ENCODE assay signal across 2 cellular contexts in the genomic region with DNA sequence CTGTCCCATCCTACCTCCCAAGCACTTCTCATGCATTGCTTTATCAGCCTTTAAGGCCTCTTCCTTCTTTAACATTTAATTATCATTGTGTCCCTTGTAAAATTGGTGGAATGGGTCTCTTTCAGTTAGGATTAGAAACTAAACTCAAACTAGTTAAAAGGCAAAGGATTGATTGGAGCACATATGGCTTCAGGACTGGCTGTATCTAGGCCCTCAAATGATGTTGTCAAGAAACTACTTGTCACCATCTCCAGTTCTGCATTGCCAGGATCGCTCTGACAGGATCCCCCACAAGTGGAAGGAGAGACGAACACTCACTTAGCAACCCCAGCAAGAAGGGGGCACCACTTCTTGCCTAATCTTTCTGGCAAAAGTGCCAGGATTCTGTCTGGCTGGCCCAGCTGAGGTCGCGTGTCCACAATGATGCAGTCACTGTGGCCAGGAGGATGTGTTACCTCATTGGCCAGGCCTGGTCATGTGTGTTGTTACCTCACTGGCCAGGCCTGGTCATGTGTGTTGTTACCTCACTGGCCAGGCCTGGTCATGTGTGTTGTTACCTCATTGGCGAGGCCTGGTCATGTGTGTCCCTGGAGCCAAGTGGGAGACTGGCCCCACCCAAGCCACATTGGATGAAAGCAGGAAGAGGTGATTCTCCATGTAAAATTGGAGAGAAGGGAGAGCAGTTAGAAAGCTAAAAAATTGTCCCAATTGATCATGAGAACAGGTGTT.
TF ChIP-seq lines count a peak whose summit lies in the region.

No MANE protein-coding gene starts in this region.

TF ChIP-seq in Ishikawa, 13 proteins besides CTCF, POLR2A, EP300 and RAD21:
- TF ChIP-seq, protein P1, sequence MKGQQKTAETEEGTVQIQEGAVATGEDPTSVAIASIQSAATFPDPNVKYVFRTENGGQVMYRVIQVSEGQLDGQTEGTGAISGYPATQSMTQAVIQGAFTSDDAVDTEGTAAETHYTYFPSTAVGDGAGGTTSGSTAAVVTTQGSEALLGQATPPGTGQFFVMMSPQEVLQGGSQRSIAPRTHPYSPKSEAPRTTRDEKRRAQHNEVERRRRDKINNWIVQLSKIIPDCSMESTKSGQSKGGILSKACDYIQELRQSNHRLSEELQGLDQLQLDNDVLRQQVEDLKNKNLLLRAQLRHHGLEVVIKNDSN (IDR thresholded peaks at IDR 0.05), result peak; percentile 44; the same call in 1 of the 2 replicates
- no peak for TF ChIP-seq EGR1 (IDR thresholded peaks at IDR 0.05)

TF ChIP-seq in H1, 55 proteins besides CTCF, POLR2A, EP300 and RAD21:
- TF ChIP-seq SP4 (IDR thresholded peaks at IDR 0.05; ENCODE audit: low read length), result no peak
- TF ChIP-seq JUN (IDR thresholded peaks at IDR 0.05; ENCODE audit: low read depth, low read length), result no peak
- TF ChIP-seq PHF8 (conservative IDR thresholded peaks at IDR 0.05; ENCODE audit: low read depth, low read length), result no peak
- TF ChIP-seq, protein P2, sequence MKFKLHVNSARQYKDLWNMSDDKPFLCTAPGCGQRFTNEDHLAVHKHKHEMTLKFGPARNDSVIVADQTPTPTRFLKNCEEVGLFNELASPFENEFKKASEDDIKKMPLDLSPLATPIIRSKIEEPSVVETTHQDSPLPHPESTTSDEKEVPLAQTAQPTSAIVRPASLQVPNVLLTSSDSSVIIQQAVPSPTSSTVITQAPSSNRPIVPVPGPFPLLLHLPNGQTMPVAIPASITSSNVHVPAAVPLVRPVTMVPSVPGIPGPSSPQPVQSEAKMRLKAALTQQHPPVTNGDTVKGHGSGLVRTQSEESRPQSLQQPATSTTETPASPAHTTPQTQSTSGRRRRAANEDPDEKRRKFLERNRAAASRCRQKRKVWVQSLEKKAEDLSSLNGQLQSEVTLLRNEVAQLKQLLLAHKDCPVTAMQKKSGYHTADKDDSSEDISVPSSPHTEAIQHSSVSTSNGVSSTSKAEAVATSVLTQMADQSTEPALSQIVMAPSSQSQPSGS (IDR thresholded peaks at IDR 0.05; ENCODE audit: low read length), result no peak
- no peak for TF ChIP-seq POU5F1 (IDR thresholded peaks at IDR 0.05; ENCODE audit: low read depth, low read length)
- TF ChIP-seq KDM4A (IDR thresholded peaks at IDR 0.05; ENCODE audit: low read depth, low read length, severe bottlenecking), result no peak
- TF ChIP-seq ATF3 (IDR thresholded peaks at IDR 0.05; ENCODE audit: insufficient read depth, low read depth, low read length), result no peak
- TF ChIP-seq RFX5 (IDR thresholded peaks at IDR 0.05; ENCODE audit: borderline replicate concordance, low read depth, low read length), result no peak
- no peak for TF ChIP-seq CBX5 (IDR thresholded peaks at IDR 0.05; ENCODE audit: low read depth, low read length)
- TF ChIP-seq JUND (IDR thresholded peaks at IDR 0.05; ENCODE audit: low read length), result no peak
- TF ChIP-seq YY1 (IDR thresholded peaks at IDR 0.05; ENCODE audit: low read depth, low read length), result no peak
- no peak for TF ChIP-seq SRF (IDR thresholded peaks at IDR 0.05; ENCODE audit: low read depth, low read length)
- TF ChIP-seq KDM1A (IDR thresholded peaks at IDR 0.05; ENCODE audit: borderline replicate concordance, low read length), result no peak
- no peak for TF ChIP-seq TCF12 (IDR thresholded peaks at IDR 0.05; ENCODE audit: low read depth, low read length)
- TF ChIP-seq BCL11A (IDR thresholded peaks at IDR 0.05; ENCODE audit: low read depth in 2 of 2, low read length in 2 of 2), result no peak
- TF ChIP-seq, protein P3, sequence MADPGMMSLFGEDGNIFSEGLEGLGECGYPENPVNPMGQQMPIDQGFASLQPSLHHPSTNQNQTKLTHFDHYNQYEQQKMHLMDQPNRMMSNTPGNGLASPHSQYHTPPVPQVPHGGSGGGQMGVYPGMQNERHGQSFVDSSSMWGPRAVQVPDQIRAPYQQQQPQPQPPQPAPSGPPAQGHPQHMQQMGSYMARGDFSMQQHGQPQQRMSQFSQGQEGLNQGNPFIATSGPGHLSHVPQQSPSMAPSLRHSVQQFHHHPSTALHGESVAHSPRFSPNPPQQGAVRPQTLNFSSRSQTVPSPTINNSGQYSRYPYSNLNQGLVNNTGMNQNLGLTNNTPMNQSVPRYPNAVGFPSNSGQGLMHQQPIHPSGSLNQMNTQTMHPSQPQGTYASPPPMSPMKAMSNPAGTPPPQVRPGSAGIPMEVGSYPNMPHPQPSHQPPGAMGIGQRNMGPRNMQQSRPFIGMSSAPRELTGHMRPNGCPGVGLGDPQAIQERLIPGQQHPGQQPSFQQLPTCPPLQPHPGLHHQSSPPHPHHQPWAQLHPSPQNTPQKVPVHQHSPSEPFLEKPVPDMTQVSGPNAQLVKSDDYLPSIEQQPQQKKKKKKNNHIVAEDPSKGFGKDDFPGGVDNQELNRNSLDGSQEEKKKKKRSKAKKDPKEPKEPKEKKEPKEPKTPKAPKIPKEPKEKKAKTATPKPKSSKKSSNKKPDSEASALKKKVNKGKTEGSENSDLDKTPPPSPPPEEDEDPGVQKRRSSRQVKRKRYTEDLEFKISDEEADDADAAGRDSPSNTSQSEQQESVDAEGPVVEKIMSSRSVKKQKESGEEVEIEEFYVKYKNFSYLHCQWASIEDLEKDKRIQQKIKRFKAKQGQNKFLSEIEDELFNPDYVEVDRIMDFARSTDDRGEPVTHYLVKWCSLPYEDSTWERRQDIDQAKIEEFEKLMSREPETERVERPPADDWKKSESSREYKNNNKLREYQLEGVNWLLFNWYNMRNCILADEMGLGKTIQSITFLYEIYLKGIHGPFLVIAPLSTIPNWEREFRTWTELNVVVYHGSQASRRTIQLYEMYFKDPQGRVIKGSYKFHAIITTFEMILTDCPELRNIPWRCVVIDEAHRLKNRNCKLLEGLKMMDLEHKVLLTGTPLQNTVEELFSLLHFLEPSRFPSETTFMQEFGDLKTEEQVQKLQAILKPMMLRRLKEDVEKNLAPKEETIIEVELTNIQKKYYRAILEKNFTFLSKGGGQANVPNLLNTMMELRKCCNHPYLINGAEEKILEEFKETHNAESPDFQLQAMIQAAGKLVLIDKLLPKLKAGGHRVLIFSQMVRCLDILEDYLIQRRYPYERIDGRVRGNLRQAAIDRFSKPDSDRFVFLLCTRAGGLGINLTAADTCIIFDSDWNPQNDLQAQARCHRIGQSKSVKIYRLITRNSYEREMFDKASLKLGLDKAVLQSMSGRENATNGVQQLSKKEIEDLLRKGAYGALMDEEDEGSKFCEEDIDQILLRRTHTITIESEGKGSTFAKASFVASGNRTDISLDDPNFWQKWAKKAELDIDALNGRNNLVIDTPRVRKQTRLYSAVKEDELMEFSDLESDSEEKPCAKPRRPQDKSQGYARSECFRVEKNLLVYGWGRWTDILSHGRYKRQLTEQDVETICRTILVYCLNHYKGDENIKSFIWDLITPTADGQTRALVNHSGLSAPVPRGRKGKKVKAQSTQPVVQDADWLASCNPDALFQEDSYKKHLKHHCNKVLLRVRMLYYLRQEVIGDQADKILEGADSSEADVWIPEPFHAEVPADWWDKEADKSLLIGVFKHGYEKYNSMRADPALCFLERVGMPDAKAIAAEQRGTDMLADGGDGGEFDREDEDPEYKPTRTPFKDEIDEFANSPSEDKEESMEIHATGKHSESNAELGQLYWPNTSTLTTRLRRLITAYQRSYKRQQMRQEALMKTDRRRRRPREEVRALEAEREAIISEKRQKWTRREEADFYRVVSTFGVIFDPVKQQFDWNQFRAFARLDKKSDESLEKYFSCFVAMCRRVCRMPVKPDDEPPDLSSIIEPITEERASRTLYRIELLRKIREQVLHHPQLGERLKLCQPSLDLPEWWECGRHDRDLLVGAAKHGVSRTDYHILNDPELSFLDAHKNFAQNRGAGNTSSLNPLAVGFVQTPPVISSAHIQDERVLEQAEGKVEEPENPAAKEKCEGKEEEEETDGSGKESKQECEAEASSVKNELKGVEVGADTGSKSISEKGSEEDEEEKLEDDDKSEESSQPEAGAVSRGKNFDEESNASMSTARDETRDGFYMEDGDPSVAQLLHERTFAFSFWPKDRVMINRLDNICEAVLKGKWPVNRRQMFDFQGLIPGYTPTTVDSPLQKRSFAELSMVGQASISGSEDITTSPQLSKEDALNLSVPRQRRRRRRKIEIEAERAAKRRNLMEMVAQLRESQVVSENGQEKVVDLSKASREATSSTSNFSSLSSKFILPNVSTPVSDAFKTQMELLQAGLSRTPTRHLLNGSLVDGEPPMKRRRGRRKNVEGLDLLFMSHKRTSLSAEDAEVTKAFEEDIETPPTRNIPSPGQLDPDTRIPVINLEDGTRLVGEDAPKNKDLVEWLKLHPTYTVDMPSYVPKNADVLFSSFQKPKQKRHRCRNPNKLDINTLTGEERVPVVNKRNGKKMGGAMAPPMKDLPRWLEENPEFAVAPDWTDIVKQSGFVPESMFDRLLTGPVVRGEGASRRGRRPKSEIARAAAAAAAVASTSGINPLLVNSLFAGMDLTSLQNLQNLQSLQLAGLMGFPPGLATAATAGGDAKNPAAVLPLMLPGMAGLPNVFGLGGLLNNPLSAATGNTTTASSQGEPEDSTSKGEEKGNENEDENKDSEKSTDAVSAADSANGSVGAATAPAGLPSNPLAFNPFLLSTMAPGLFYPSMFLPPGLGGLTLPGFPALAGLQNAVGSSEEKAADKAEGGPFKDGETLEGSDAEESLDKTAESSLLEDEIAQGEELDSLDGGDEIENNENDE (IDR thresholded peaks at IDR 0.05; ENCODE audit: insufficient replicate concordance, low read length), result no peak
- no peak for TF ChIP-seq FOSL1 (IDR thresholded peaks at IDR 0.05; ENCODE audit: insufficient read depth, low read depth, low read length)
- TF ChIP-seq TBP (IDR thresholded peaks at IDR 0.05; ENCODE audit: low read depth, low read length), result no peak
- no peak for TF ChIP-seq RXRA (IDR thresholded peaks at IDR 0.05; ENCODE audit: insufficient read depth, low read depth, low read length)
- no peak for TF ChIP-seq SUZ12 (IDR thresholded peaks at IDR 0.05; ENCODE audit: low read length)
